Comparison of ENCODE assay signal across 8 cellular contexts in the genomic region with DNA sequence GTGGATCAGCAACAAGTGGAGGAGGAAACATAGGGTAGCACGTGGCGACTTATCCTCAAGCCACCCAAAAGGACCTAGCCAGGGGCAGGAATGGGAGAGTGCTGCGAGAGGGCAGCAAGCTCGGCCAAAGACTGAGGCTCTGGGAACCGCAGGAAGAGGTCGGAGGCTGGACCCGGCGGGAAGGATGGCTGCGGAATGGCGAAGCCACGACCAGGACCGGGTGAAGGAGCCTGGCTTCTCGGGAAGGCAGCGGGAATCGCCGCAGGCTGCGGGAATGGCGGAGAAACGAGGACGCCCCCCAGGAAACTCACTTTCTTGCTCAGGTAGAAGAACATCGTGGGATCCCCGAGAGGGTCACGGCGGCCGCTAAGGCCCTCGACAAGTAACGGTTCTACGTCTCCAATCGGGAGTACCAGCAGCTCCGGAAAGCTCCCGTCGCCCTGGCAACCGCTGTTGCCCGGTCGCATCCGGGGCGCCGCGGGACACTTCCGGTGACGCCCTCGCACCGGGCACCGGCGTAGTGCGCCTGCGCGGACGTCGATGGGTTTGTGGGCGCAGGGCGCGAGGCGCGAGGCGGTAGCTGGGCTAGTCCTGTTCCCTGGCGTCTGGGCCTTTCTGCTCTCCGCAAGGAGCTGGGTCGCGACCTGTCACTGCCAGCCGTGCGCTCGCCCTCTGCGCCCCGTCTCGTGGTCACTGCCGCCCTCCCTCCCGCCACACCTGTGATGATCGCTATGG. TPM values are rescaled to one million over a fixed set of nuclear protein-coding genes. Genes with fewer than 3 reads are reported as not detected.
DNase-seq lines count a peak whose midpoint lies in the region; ATAC-seq and TF ChIP-seq lines count a peak whose summit lies in the region.

A gene (minus strand): TSS at position 425 of the 735 bp plus-strand sequence. CDS start 90 bp downstream, at position 335.

- intact Hi-C loops in left cardiac atrium (cut with DNase I), result no loop called here

- peaks cover 32% of the 10 kb centered on the region for H3K4me1 Mint-ChIP-seq in activated naive CD8-positive, alpha-beta T cell treated with anti-CD3 and anti-CD28 coated beads, Interleukin-2, amount 50 U/mL, for 24 hours
- peaks cover 23% of the 10 kb centered on the region for H3K4me1 Mint-ChIP-seq in type B pancreatic cell (ENCODE audit: unreplicated experiment)

- DNase-seq in NCI-H128 (lab: John Stamatoyannopoulos, UW; ENCODE audit: unreplicated experiment) (peak; percentile 80), SKM-1 treated with dmso at 0.1 percent for 144 hours (lab: John Stamatoyannopoulos, UW; ENCODE audit: unreplicated experiment) (peak; percentile 76), left cardiac atrium (peak; percentile 93), pons (ENCODE audit: low spot score) (peak; percentile 82), type B pancreatic cell (ENCODE audit: extremely low spot score, unreplicated experiment) (peak; percentile 95)
- peak; percentile 96 for DNase-seq in activated naive CD8-positive, alpha-beta T cell treated with anti-CD3 and anti-CD28 coated beads, Interleukin-2, amount 50 U/mL, for 24 hours

- H3K9me3 Mint-ChIP-seq in activated naive CD8-positive, alpha-beta T cell treated with anti-CD3 and anti-CD28 coated beads, Interleukin-2, amount 50 U/mL, for 24 hours, result no peaks in the 10 kb centered on the region
- H3K9me3 Mint-ChIP-seq in type B pancreatic cell, result no peaks in the 10 kb centered on the region

- peak within 1 kb of the TSS; percentile 88 for H3K4me3 Mint-ChIP-seq in activated naive CD8-positive, alpha-beta T cell treated with anti-CD3 and anti-CD28 coated beads, Interleukin-2, amount 50 U/mL, for 24 hours
- peak within 1 kb of the TSS; percentile 96 for H3K4me3 Mint-ChIP-seq in type B pancreatic cell

- H3K27ac Mint-ChIP-seq in activated naive CD8-positive, alpha-beta T cell treated with anti-CD3 and anti-CD28 coated beads, Interleukin-2, amount 50 U/mL, for 24 hours, result peak within 1 kb of the TSS; percentile 77
- peak within 1 kb of the TSS; percentile 77 for H3K27ac Mint-ChIP-seq in type B pancreatic cell

- peaks cover 19% of the 10 kb centered on the region for H3K27me3 Mint-ChIP-seq in activated naive CD8-positive, alpha-beta T cell treated with anti-CD3 and anti-CD28 coated beads, Interleukin-2, amount 50 U/mL, for 24 hours
- H3K27me3 Mint-ChIP-seq in type B pancreatic cell, result no peaks in the 10 kb centered on the region

- peaks cover 19% of the 10 kb centered on the region for H3K36me3 Mint-ChIP-seq in activated naive CD8-positive, alpha-beta T cell treated with anti-CD3 and anti-CD28 coated beads, Interleukin-2, amount 50 U/mL, for 24 hours (ENCODE audit: low read depth)
- peaks cover 11% of the 10 kb centered on the region for H3K36me3 Mint-ChIP-seq in type B pancreatic cell

- peak within 1 kb of the TSS; percentile 66 for H3K4me3 ChIP-seq in GM12875 (ENCODE audit: low read depth, low read length)

- no peak for TF ChIP-seq CTCF in GM12875 (IDR thresholded peaks at IDR 0.05; ENCODE audit: borderline replicate concordance, insufficient read depth, low read depth, low read length)
- TF ChIP-seq CTCF in type B pancreatic cell (conservative IDR thresholded peaks at IDR 0.05), result no peak

- peak; percentile 95 for ATAC-seq in HG02678 (IDR thresholded peaks at IDR 0.05; ENCODE audit: unreplicated experiment)
- ATAC-seq in activated naive CD8-positive, alpha-beta T cell treated with anti-CD3 and anti-CD28 coated beads, Interleukin-2, amount 50 U/mL, for 24 hours, result peak; percentile 96
- peak; percentile 99 for ATAC-seq in left cardiac atrium

RNA-seq across cellular contexts. Expression of the gene that starts here (rescaled TPM):
- total RNA-seq in left cardiac atrium, result 1 to 10 TPM; 3.7 to 6.3 TPM
- 4.5 and 15.0 TPM in 2 replicates for total RNA-seq in type B pancreatic cell (ENCODE audit: low replicate concordance)

Comparison
In these comparisons a context has a peak if more than half of its experiments do, and no peak if none do; other contexts are left out.
1. Peak in every context shown above with its lines: DNase-seq, ATAC-seq and H3K4me3 ChIP-seq.